9 cellular contexts compared by ENCODE assay signal in the genomic region with DNA sequence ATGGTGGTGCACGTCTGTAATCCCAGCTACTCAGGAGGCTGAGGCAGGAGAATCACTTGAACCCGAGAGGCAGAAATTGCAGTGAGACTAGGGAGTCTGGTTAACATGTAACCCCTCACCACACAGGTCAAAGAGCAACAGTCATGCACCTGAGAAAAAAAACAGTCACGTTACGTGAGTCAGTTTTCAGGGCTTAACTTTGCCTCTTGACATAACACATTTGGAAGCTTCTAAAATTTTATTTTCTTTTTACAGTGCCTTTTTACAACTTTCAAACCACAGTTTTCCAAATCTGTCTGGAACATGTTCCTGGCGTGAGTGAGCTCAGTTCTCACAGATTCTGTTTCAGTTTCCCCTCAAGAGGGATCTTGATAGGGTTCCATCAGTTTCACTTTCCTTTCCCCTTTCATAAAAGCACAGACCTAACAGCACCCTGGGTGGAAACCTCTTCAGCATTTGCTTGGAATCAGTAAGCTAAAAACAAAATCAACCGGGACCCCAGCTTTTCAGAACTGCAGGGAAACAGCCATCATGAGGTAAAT. TPM values are rescaled to one million over a fixed set of nuclear protein-coding genes. Genes with fewer than 3 reads are reported as not detected.
DNase-seq lines count a peak whose midpoint lies in the region; ATAC-seq and TF ChIP-seq lines count a peak whose summit lies in the region.
"Had no signal": no experiment of that assay in that cellular context is flagged by ENCODE, and none has a peak within 500 bp of the region (broad histone marks: within the 10 kb centered on the region; RNA-seq: fewer than 3 reads in every experiment).

No MANE protein-coding gene starts in this region.

- H3K4me3 Mint-ChIP-seq in CD14-positive monocyte: peak overlapping the region; percentile 81 to 90

- H3K36me3 Mint-ChIP-seq in CD14-positive monocyte: peaks cover 3 to 10% of the 10 kb centered on the region in 2 donors

- H3K27ac Mint-ChIP-seq in CD14-positive monocyte: peak overlapping the region; percentile 88 to 94 (median 92)

- no peak for TF ChIP-seq CTCF in CD14-positive monocyte (IDR thresholded peaks at IDR 0.05)

- H3K27me3 Mint-ChIP-seq in CD14-positive monocyte (ENCODE audit: low read depth in 3 of 3): peaks cover 0 to 4% (median 0%) of the 10 kb centered on the region in 3 donors

- peak; percentile 38 for ATAC-seq in GM19328 (IDR thresholded peaks at IDR 0.05; ENCODE audit: unreplicated experiment)
- ATAC-seq in HG03520 (IDR thresholded peaks at IDR 0.05; ENCODE audit: unreplicated experiment): peak; percentile 43

- peaks cover 78% of the 10 kb centered on the region for H3K4me1 Mint-ChIP-seq in CD14-positive monocyte

- H3K9me3 Mint-ChIP-seq in CD14-positive monocyte: peaks cover 0 to 2% (median 0%) of the 10 kb centered on the region in 7 donors

- intact Hi-C loops in CD14-positive monocyte (cut with micrococcal nuclease): no loop called here

- DNase-seq in CD14-positive monocyte (ENCODE audit: low spot score): no peak
- peak; percentile 33 for DNase-seq in activated CD4-positive, alpha-beta T cell treated with anti-CD3 and anti-CD28 coated beads for 48 hours
- peak; percentile 60 for DNase-seq in fibroblast of gingiva (ENCODE audit: low read depth)
- peak; percentile 16 for DNase-seq in occipital lobe (lab: John Stamatoyannopoulos, UW)
- DNase-seq in COLO829 (ENCODE audit: low spot score): no peak
- DNase-seq in NCI-H82 (lab: John Stamatoyannopoulos, UW): no peak

RNA-seq across cellular contexts. Expression of gene IFIT3, which starts 4.4 kb away (rescaled TPM):
- polyA plus RNA-seq in CD14-positive monocyte: 10 to 100 TPM; 26.4 to 38.0 TPM
- 8.4 TPM for total RNA-seq in occipital lobe

RNA-seq across cellular contexts. Expression of gene IFIT2, which starts 30.3 kb away (rescaled TPM):
- 10 to 100 TPM; 15.5 to 25.2 TPM for polyA plus RNA-seq in CD14-positive monocyte
- 5.0 TPM for total RNA-seq in occipital lobe

RNA-seq across cellular contexts. Expression of gene IFIT1B, which starts 45.7 kb away (rescaled TPM):
- not detected for polyA plus RNA-seq in CD14-positive monocyte
- 2.0 TPM for total RNA-seq in occipital lobe
- total RNA-seq: NCI-H460 had no signal

Comparison
In these comparisons a context has a peak if more than half of its experiments do, and no peak if none do; other contexts are left out.
1. DNase-seq: peak in activated CD4-positive, alpha-beta T cell treated with anti-CD3 and anti-CD28 coated beads for 48 hours (single experiment), fibroblast of gingiva (single experiment) and occipital lobe (single experiment); none in CD14-positive monocyte (single experiment), COLO829 (single experiment) and NCI-H82 (single experiment).